In the genomic region with DNA sequence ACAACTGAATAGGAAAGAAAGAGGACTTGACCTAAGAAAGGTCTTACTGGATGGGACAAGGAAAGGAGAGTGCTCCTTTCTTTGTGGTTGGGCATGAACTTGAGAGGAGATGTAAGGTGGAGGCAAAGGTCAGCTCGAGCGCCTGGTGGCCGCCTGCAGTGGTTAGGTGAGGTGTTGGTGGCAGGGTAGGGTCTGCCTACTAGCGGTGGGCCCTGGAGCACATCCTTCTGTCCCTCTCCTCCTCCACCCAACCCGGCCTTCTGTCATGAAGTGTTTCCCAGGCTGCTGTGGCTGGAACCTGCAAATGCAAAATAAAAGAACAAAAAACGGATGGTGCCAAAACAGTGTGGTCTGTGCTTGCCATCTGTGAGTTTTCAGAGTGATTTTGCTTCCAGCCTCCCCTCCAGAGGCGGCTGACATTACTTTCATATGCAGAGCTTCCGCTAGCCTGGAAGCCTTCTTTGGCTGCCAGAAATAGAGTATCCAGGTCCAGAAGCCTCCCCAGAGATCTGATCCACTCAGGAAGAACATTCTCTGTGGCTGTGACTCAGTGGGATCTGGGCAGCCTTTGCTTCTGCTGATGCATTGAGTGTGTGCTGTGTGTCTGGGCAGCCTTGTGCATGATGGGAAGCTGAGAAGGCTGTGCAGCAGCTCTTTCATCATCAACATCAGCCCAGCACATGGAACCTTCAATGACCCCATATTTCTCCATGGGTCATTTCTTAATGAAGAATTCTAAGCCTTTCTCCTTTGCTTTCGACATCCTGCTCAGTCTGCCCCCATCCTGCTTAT, we compare ENCODE assay signal across 15 cellular contexts.
A peak's percentile ranks its signal among the peaks of the same experiment; 100 is the strongest.
DNase-seq lines count a peak whose midpoint lies in the region; ATAC-seq, FAIRE-seq and TF ChIP-seq lines count a peak whose summit lies in the region.
"Had no signal": no experiment of that assay in that cellular context is flagged by ENCODE, and none has a peak within 500 bp of the region (broad histone marks: within the 10 kb centered on the region; RNA-seq: fewer than 3 reads in every experiment).

No MANE protein-coding gene starts in this region.

- FAIRE-seq in GM12891 (lab: Jason Lieb, UNC) (no peak), kidney (lab: Jason Lieb, UNC) (no peak)
- FAIRE-seq: D721Med had no signal

- H3K9ac ChIP-seq in kidney (ENCODE audit: low read length in 2 of 2): no peak overlapping the region

- no peak for TF ChIP-seq POLR2A in GM12891 (IDR thresholded peaks at IDR 0.05; ENCODE audit: low read depth, low read length)

- no peak for ATAC-seq in GM21723 (IDR thresholded peaks at IDR 0.05; ENCODE audit: unreplicated experiment)
- ATAC-seq in HG03097 (IDR thresholded peaks at IDR 0.05; ENCODE audit: low FRiP score, unreplicated experiment): no peak

- TF ChIP-seq CTCF in fibroblast of pulmonary artery (IDR thresholded peaks at IDR 0.05; ENCODE audit: low read length, missing control alignments): no peak
- no peak for TF ChIP-seq CTCF in kidney (IDR thresholded peaks at IDR 0.05; ENCODE audit: borderline replicate concordance, extremely low read depth, insufficient read depth)

- H3K4me1 ChIP-seq in kidney (ENCODE audit: control insufficient read depth in 1 of 2, insufficient read depth in 1 of 2, low read depth in 1 of 2, low read length in 2 of 2): peaks cover 0 to 14% of the 10 kb centered on the region in 2 donors
- H3K4me1 ChIP-seq: prostate gland had no signal

- DNase-seq in SIG-M5 treated with dmso at 0.1 percent for 504 hours (lab: John Stamatoyannopoulos, UW; ENCODE audit: unreplicated experiment) (peak; percentile 32), SIG-M5 (lab: John Stamatoyannopoulos, UW) (no peak), fibroblast of pulmonary artery (ENCODE audit: low read depth) (peak; percentile 59), mucosa of gallbladder (ENCODE audit: low spot score) (peak; percentile 57), GM12891 (ENCODE audit: insufficient read length, low spot score) (no peak), kidney (no peak)
- DNase-seq: 8988T; activated CD4-positive, alpha-beta memory T cell treated with anti-CD3 and anti-CD28 coated beads, Interleukin-2, amount 10 ng/mL, durations not matched to agents 7 days and 5 days; activated gamma-delta T cell treated with Interleukin-2 at 50 U/mL for 16 hours; MG63 had no signal

- H3K4me3 ChIP-seq in fibroblast of pulmonary artery (replicated peaks; ENCODE audit: low read depth, low read length) (no peak overlapping the region), kidney (ENCODE audit: low read length in 2 of 2) (no peak overlapping the region)
- H3K4me3 ChIP-seq: MG63, prostate gland had no signal

- H3K27ac ChIP-seq in kidney (ENCODE audit: low read depth in 2 of 2, low read length in 2 of 2): no peak overlapping the region
- H3K27ac ChIP-seq: HL-60, prostate gland had no signal

- H3K9me3 ChIP-seq in kidney (ENCODE audit: control insufficient read depth in 1 of 2, low read length in 2 of 2): no peaks in the 10 kb centered on the region
- H3K9me3 ChIP-seq: MG63, prostate gland had no signal

- intact Hi-C loops in kidney (cut with DNase I): no loop called here

- H3K36me3 ChIP-seq in kidney (ENCODE audit: control insufficient read depth in 1 of 2, insufficient read depth in 2 of 2, low read length in 2 of 2): no peaks in the 10 kb centered on the region
- H3K36me3 ChIP-seq: MG63, prostate gland had no signal

TF ChIP-seq in GM12891, 5 proteins besides CTCF, POLR2A, EP300 and RAD21:
- TF ChIP-seq PAX5 (IDR thresholded peaks at IDR 0.05; ENCODE audit: insufficient read depth, low read length, severe bottlenecking) (no peak), POU2F2 (IDR thresholded peaks at IDR 0.05; ENCODE audit: low read depth, low read length) (no peak), POLR2AphosphoS5 (IDR thresholded peaks at IDR 0.05; ENCODE audit: low read depth, low read length) (no peak), SPI1 (IDR thresholded peaks at IDR 0.05; ENCODE audit: low read depth, low read length) (no peak), TAF1 (IDR thresholded peaks at IDR 0.05; ENCODE audit: low read depth, low read length) (no peak)

Comparison
In these comparisons a context has a peak if more than half of its experiments do, and no peak if none do; other contexts are left out.
1. DNase-seq: peak in SIG-M5 treated with dmso at 0.1 percent for 504 hours (single experiment), fibroblast of pulmonary artery (single experiment) and mucosa of gallbladder (single experiment); none in SIG-M5 (single experiment), GM12891 (single experiment) and kidney (single experiment).